1 cellular context compared by ENCODE assay signal in the genomic region with DNA sequence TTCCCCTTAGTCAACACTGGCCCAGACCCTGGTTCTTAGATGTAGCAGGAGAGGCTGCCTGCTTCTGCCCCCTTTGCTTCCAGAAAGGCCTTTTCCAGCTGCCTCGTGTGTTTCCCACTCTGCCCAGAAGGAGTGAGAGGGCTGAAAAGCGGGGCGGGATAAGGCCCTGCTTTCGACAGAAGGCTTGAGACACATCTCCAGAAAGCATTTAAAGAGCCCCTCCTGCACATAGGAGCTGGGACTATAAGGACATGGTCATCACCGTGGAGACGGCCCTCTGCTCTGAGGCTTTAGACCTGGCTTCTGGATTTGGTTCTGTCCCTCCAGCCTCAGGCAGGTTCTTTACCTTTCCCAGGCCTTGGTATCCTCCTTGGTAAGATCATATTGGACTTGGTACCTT.
TF ChIP-seq lines count a peak whose summit lies in the region.

No MANE protein-coding gene starts in this region.

TF ChIP-seq in SK-N-SH treated with all-trans-retinoic acid at 6 μM for 48 hours, 23 proteins besides CTCF, POLR2A, EP300 and RAD21 (continued from another document):
- TF ChIP-seq, protein P1, sequence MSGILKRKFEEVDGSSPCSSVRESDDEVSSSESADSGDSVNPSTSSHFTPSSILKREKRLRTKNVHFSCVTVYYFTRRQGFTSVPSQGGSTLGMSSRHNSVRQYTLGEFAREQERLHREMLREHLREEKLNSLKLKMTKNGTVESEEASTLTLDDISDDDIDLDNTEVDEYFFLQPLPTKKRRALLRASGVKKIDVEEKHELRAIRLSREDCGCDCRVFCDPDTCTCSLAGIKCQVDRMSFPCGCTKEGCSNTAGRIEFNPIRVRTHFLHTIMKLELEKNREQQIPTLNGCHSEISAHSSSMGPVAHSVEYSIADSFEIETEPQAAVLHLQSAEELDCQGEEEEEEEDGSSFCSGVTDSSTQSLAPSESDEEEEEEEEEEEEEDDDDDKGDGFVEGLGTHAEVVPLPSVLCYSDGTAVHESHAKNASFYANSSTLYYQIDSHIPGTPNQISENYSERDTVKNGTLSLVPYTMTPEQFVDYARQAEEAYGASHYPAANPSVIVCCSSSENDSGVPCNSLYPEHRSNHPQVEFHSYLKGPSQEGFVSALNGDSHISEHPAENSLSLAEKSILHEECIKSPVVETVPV (CRISPR knock-in tag; IDR thresholded peaks at IDR 0.05): no peak
- no peak for TF ChIP-seq BACH2 (CRISPR knock-in tag; IDR thresholded peaks at IDR 0.05; ENCODE audit: borderline replicate concordance)
- no peak for TF ChIP-seq TOX (CRISPR knock-in tag; IDR thresholded peaks at IDR 0.05; ENCODE audit: borderline replicate concordance)
- no peak for TF ChIP-seq ZC3H10 (CRISPR knock-in tag; IDR thresholded peaks at IDR 0.05)
- TF ChIP-seq CSDC2 (CRISPR knock-in tag; IDR thresholded peaks at IDR 0.05): no peak
- TF ChIP-seq ZNF565 (CRISPR knock-in tag; conservative IDR thresholded peaks at IDR 0.05; ENCODE audit: low read depth): no peak
- no peak for TF ChIP-seq SNAI2 (CRISPR knock-in tag; IDR thresholded peaks at IDR 0.05)
- TF ChIP-seq, protein P2, sequence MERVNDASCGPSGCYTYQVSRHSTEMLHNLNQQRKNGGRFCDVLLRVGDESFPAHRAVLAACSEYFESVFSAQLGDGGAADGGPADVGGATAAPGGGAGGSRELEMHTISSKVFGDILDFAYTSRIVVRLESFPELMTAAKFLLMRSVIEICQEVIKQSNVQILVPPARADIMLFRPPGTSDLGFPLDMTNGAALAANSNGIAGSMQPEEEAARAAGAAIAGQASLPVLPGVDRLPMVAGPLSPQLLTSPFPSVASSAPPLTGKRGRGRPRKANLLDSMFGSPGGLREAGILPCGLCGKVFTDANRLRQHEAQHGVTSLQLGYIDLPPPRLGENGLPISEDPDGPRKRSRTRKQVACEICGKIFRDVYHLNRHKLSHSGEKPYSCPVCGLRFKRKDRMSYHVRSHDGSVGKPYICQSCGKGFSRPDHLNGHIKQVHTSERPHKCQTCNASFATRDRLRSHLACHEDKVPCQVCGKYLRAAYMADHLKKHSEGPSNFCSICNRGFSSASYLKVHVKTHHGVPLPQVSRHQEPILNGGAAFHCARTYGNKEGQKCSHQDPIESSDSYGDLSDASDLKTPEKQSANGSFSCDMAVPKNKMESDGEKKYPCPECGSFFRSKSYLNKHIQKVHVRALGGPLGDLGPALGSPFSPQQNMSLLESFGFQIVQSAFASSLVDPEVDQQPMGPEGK (CRISPR knock-in tag; IDR thresholded peaks at IDR 0.05; ENCODE audit: borderline replicate concordance): no peak
TF ChIP-seq in SK-N-SH treated with all-trans-retinoic acid at 6 μM for 48 hours: peak in this region for 0.
